ENCODE assay signal across 1 cellular context in the genomic region with DNA sequence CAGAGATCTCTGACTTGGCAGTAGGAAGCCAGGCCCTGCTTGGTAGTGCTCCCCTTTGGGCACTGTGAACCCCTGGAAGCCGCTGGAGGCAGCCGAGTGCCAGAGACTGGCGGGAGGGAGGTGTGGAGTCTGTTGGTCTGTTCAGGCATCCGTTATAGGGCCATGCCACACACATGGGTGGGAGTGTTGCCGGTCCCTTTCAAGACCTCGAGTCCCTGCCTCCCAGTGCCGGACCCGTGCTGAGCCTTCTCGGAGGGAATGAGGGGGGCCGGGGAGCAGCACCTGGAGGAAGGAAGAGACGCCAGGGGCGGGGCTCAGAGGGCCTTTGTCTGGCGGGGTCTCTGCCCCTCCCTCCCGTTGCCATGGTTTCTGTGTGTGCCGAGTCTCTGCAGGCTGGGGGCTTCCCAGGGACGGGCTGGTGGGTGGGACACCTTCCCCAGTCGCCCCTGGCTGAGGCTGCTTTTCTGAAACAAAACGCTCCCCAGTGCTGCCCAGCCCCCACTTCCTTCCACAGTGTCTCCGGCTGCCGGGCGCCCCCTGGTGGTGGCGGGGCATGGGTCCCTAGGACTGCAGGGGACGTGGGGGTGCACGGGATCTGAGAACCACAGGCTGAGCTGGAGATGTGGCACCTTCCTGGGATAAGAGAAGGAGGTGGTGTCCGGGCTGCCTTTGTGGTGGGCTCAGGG.
TF ChIP-seq lines count a peak whose summit lies in the region.

No MANE protein-coding gene starts in this region.

TF ChIP-seq in IMR-90, 13 proteins besides CTCF, POLR2A, EP300 and RAD21:
- TF ChIP-seq SMC3 (IDR thresholded peaks at IDR 0.05; ENCODE audit: low read depth, low read length) (peak; percentile 88), CEBPB (IDR thresholded peaks at IDR 0.05; ENCODE audit: low read depth, low read length) (no peak), MAZ (IDR thresholded peaks at IDR 0.05; ENCODE audit: borderline replicate concordance, low read depth, low read length) (peak; percentile 80), RCOR1 (IDR thresholded peaks at IDR 0.05; ENCODE audit: insufficient replicate concordance, low read length) (no peak), CHD1 (IDR thresholded peaks at IDR 0.05; ENCODE audit: low read depth, low read length) (no peak), BHLHE40 (IDR thresholded peaks at IDR 0.05; ENCODE audit: low read depth, low read length) (peak; percentile 82), MXI1 (IDR thresholded peaks at IDR 0.05; ENCODE audit: borderline replicate concordance, low read depth, low read length) (no peak), NFE2L2 (IDR thresholded peaks at IDR 0.05; ENCODE audit: low read depth, low read length) (no peak)
- TF ChIP-seq, protein P1, sequence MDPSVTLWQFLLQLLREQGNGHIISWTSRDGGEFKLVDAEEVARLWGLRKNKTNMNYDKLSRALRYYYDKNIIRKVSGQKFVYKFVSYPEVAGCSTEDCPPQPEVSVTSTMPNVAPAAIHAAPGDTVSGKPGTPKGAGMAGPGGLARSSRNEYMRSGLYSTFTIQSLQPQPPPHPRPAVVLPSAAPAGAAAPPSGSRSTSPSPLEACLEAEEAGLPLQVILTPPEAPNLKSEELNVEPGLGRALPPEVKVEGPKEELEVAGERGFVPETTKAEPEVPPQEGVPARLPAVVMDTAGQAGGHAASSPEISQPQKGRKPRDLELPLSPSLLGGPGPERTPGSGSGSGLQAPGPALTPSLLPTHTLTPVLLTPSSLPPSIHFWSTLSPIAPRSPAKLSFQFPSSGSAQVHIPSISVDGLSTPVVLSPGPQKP (IDR thresholded peaks at IDR 0.05; ENCODE audit: borderline replicate concordance, low read depth, low read length) = no peak
- TF ChIP-seq, protein P2, sequence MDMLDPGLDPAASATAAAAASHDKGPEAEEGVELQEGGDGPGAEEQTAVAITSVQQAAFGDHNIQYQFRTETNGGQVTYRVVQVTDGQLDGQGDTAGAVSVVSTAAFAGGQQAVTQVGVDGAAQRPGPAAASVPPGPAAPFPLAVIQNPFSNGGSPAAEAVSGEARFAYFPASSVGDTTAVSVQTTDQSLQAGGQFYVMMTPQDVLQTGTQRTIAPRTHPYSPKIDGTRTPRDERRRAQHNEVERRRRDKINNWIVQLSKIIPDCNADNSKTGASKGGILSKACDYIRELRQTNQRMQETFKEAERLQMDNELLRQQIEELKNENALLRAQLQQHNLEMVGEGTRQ (IDR thresholded peaks at IDR 0.05; ENCODE audit: low read depth, low read length) = no peak
TF ChIP-seq in IMR-90: peak in this region for 3.
